In genomic region chr9:136107953-136108647, GRCh38 we compare ENCODE assay signal across 9 cellular contexts. TPM values are rescaled to one million over a fixed set of nuclear protein-coding genes. Genes with fewer than 3 reads are reported as not detected.
DNase-seq lines count a peak whose midpoint lies in the region; ATAC-seq and TF ChIP-seq lines count a peak whose summit lies in the region.
"Had no signal": no experiment of that assay in that cellular context is flagged by ENCODE, and none has a peak within 500 bp of the region (broad histone marks: within the 10 kb centered on the region; RNA-seq: fewer than 3 reads in every experiment).

No MANE protein-coding gene starts in this region.

- no peaks in the 10 kb centered on the region for H3K9me2 ChIP-seq in GM23338 (ENCODE audit: insufficient read depth)

- H3K27me3 ChIP-seq in GM23338 (ENCODE audit: insufficient read depth): no peaks in the 10 kb centered on the region

- no peaks in the 10 kb centered on the region for H4K20me1 ChIP-seq in GM23338 (replicated peaks; ENCODE audit: insufficient read depth)

- H3K4me3 Mint-ChIP-seq in GM23338: no peak overlapping the region; the same call in 2 of the 3 replicates

- H3K9me3 Mint-ChIP-seq in GM23338: no peaks in the 10 kb centered on the region

- intact Hi-C loops in lower leg skin (cut with DNase I; ENCODE audit: low total_unique reads): no loop called here

- H3K4me1 ChIP-seq in GM23338 (ENCODE audit: insufficient read depth): peaks cover 53% of the 10 kb centered on the region

- H3K4me1 Mint-ChIP-seq in GM23338: peaks cover 61% of the 10 kb centered on the region

- peak; percentile 64 for DNase-seq in A172 (ENCODE audit: low spot score)
- no peak for DNase-seq in GM23338 (ENCODE audit: low spot score)
- no peak for DNase-seq in SK-N-MC (ENCODE audit: low read depth, low spot score)
- peak; percentile 83 to 94 for DNase-seq in lower leg skin (ENCODE audit: low spot score in 2 of 2)
- no peak for DNase-seq in C1 segment of cervical spinal cord (lab: John Stamatoyannopoulos, UW)
- no peak for DNase-seq in cerebellar cortex (ENCODE audit: low spot score)

- H3K27me3 Mint-ChIP-seq in GM23338 (ENCODE audit: insufficient read depth, low read depth, poor library complexity): peaks cover 28% of the 10 kb centered on the region

- peak overlapping the region; percentile 27; the same call in 1 of the 2 replicates for H3K27ac Mint-ChIP-seq in GM23338

- H3K4me2 ChIP-seq in GM23338: peak overlapping the region; percentile 82

- H3K9ac ChIP-seq in SK-N-MC (ENCODE audit: insufficient read length): no peak overlapping the region

- H3K4me3 ChIP-seq in GM23338: no peak overlapping the region
- H3K4me3 ChIP-seq in SK-N-MC: no peak overlapping the region
- no peak overlapping the region for H3K4me3 ChIP-seq in lower leg skin (ENCODE audit: low read depth, poor library complexity, severe bottlenecking)

- no peak for TF ChIP-seq POLR2A in lower leg skin (IDR thresholded peaks at IDR 0.05)

- no peak overlapping the region for H2AFZ ChIP-seq in GM23338

- 57 to 61% methylated on average over 22 to 26 of the region's 29 CpGs for WGBS in lower leg skin, 2 donors

- H3K36me3 Mint-ChIP-seq in GM23338 (ENCODE audit: low read depth): no peaks in the 10 kb centered on the region

- ATAC-seq in GM23338: no peak
- no peak for ATAC-seq in GM21737 (IDR thresholded peaks at IDR 0.05; ENCODE audit: unreplicated experiment)
- no peak for ATAC-seq in SK-N-SH treated with all-trans-retinoic acid at 6 μM for 48 hours
- ATAC-seq: Panc1 had no signal

- no peaks in the 10 kb centered on the region for H3K36me3 ChIP-seq in GM23338 (ENCODE audit: insufficient read depth)
- no peaks in the 10 kb centered on the region for H3K36me3 ChIP-seq in SK-N-MC (ENCODE audit: insufficient read depth, low read length)

- H3F3A ChIP-seq in GM23338 (replicated peaks; ENCODE audit: low read depth): 0 out of 2 replicates have a peak, but pooled peaks cover 14% of the 10 kb centered on the region

- TF ChIP-seq CTCF in GM23338 (conservative IDR thresholded peaks at IDR 0.05; ENCODE audit: low read depth in 2 of 2) (no peak), lower leg skin (IDR thresholded peaks at IDR 0.05) (no peak)

- no peaks in the 10 kb centered on the region for H3K79me2 ChIP-seq in GM23338 (replicated peaks; ENCODE audit: insufficient read depth)

- H3K9me3 ChIP-seq in SK-N-MC (ENCODE audit: low read depth, low read length): no peaks in the 10 kb centered on the region

- H3K27ac ChIP-seq in GM23338 (ENCODE audit: low read depth) (no peak overlapping the region), SK-N-MC (peak overlapping the region; percentile 30; the same call in 1 of the 2 replicates)

TF ChIP-seq in GM23338, 12 proteins besides CTCF, POLR2A, EP300 and RAD21:
- TF ChIP-seq EZH2phosphoT487 (IDR thresholded peaks at IDR 0.05; ENCODE audit: unreplicated experiment) (no peak), ETS1 (IDR thresholded peaks at IDR 0.05) (no peak), EZH2 (IDR thresholded peaks at IDR 0.05; ENCODE audit: low read depth, unreplicated experiment) (no peak)
TF ChIP-seq in GM23338: peak in this region for 0.

TF ChIP-seq in SK-N-SH treated with all-trans-retinoic acid at 6 μM for 48 hours, 23 proteins besides CTCF, POLR2A, EP300 and RAD21:
- TF ChIP-seq ZFP30 (CRISPR knock-in tag; IDR thresholded peaks at IDR 0.05): no peak
- TF ChIP-seq TCF4 (CRISPR knock-in tag; IDR thresholded peaks at IDR 0.05; ENCODE audit: borderline replicate concordance): no peak
- no peak for TF ChIP-seq SNAI2 (CRISPR knock-in tag; IDR thresholded peaks at IDR 0.05)
- TF ChIP-seq BACH2 (CRISPR knock-in tag; IDR thresholded peaks at IDR 0.05; ENCODE audit: borderline replicate concordance): no peak
- no peak for TF ChIP-seq CSRNP3 (CRISPR knock-in tag; IDR thresholded peaks at IDR 0.05)
- no peak for TF ChIP-seq OSR1 (CRISPR knock-in tag; IDR thresholded peaks at IDR 0.05)

RNA-seq across cellular contexts. Expression of gene TMEM250, which starts 10.6 kb away (rescaled TPM):
- total RNA-seq in A172 (2014; rRNA removed; shearing (Covaris generic)): 70.4 and 81.1 TPM in 2 replicates
- total RNA-seq in GM23338 (2014; rRNA removed; shearing (Covaris generic)): 32.6 and 39.2 TPM in 2 replicates
- 11.8 and 12.2 TPM in 2 replicates for polyA plus RNA-seq in GM23338 (2016; fragmentation: Nextera tagmentation; extraction: Ambion mirVana)
- 10 to 100 TPM; 52.3 to 62.9 (median 55.1) TPM for total RNA-seq in lower leg skin

RNA-seq across cellular contexts. Expression of gene NACC2, which starts 13.0 kb away (rescaled TPM):
- 34.2 and 41.6 TPM in 2 replicates for total RNA-seq in A172 (2014; rRNA removed; shearing (Covaris generic))
- total RNA-seq in GM23338 (2014; rRNA removed; shearing (Covaris generic)): 16.5 and 20.8 TPM in 2 replicates
- 3.2 and 3.8 TPM in 2 replicates for polyA plus RNA-seq in GM23338 (2016; fragmentation: Nextera tagmentation; extraction: Ambion mirVana)
- 10 to 100 TPM in 3 of 4 donors, 1 to 10 TPM in 1; 9.1 to 17.3 (median 13.4) TPM for total RNA-seq in lower leg skin

Comparison
In these comparisons a context has a peak if more than half of its experiments do, and no peak if none do; other contexts are left out.
1. DNase-seq: peak in A172 (single experiment) and lower leg skin (2 of 2); none in GM23338 (single experiment), SK-N-MC (single experiment), C1 segment of cervical spinal cord (0 of 14) and cerebellar cortex (single experiment).